ENCODE assay signal across 1 cellular context in genomic region chr1:40575336-40575735, GRCh38.
TF ChIP-seq lines count a peak whose summit lies in the region.

No MANE protein-coding gene starts in this region.

TF ChIP-seq in IMR-90, 13 proteins besides CTCF, POLR2A, EP300 and RAD21:
- TF ChIP-seq, protein P1, sequence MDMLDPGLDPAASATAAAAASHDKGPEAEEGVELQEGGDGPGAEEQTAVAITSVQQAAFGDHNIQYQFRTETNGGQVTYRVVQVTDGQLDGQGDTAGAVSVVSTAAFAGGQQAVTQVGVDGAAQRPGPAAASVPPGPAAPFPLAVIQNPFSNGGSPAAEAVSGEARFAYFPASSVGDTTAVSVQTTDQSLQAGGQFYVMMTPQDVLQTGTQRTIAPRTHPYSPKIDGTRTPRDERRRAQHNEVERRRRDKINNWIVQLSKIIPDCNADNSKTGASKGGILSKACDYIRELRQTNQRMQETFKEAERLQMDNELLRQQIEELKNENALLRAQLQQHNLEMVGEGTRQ (IDR thresholded peaks at IDR 0.05; ENCODE audit: low read depth, low read length) = no peak
- no peak for TF ChIP-seq RCOR1 (IDR thresholded peaks at IDR 0.05; ENCODE audit: insufficient replicate concordance, low read length)
- no peak for TF ChIP-seq CEBPB (IDR thresholded peaks at IDR 0.05; ENCODE audit: low read depth, low read length)
- TF ChIP-seq MXI1 (IDR thresholded peaks at IDR 0.05; ENCODE audit: borderline replicate concordance, low read depth, low read length) = no peak
- TF ChIP-seq SMC3 (IDR thresholded peaks at IDR 0.05; ENCODE audit: low read depth, low read length) = no peak
- no peak for TF ChIP-seq BHLHE40 (IDR thresholded peaks at IDR 0.05; ENCODE audit: low read depth, low read length)
- TF ChIP-seq CHD1 (IDR thresholded peaks at IDR 0.05; ENCODE audit: low read depth, low read length) = no peak
- TF ChIP-seq FOS (IDR thresholded peaks at IDR 0.05; ENCODE audit: low read depth, low read length) = no peak
- no peak for TF ChIP-seq NFE2L2 (IDR thresholded peaks at IDR 0.05; ENCODE audit: low read depth, low read length)
- TF ChIP-seq MAFK (IDR thresholded peaks at IDR 0.05; ENCODE audit: low read depth, low read length) = no peak
- TF ChIP-seq MAZ (IDR thresholded peaks at IDR 0.05; ENCODE audit: borderline replicate concordance, low read depth, low read length) = no peak
- no peak for TF ChIP-seq ELK1 (IDR thresholded peaks at IDR 0.05; ENCODE audit: borderline replicate concordance, low read depth, low read length)
- TF ChIP-seq RFX5 (IDR thresholded peaks at IDR 0.05; ENCODE audit: low read depth, low read length) = no peak
